In genomic region chr21:38322551-38322950, GRCh38 we compare ENCODE assay signal across 23 cellular contexts.
DNase-seq lines count a peak whose midpoint lies in the region; TF ChIP-seq lines count a peak whose summit lies in the region.
"Had no signal": no experiment of that assay in that cellular context is flagged by ENCODE, and none has a peak within 500 bp of the region (broad histone marks: within the 10 kb centered on the region; RNA-seq: fewer than 3 reads in every experiment).

No MANE protein-coding gene starts in this region.

- DNase-seq in AG08395 (ENCODE audit: low spot score) (peak; percentile 65), GM04504 (ENCODE audit: low read depth) (peak; percentile 75), astrocyte of the spinal cord (ENCODE audit: low read depth, low spot score) (peak; percentile 58), nephron progenitor cell (no peak), NCI-H146 treated with DMSO at 0.1 percent for 48 hours (lab: John Stamatoyannopoulos, UW; ENCODE audit: unreplicated experiment) (no peak), T-helper 2 cell (no peak), ACHN (no peak), ureter (ENCODE audit: low spot score) (no peak)
- DNase-seq: activated CD4-positive, alpha-beta T cell treated with anti-CD3 and anti-CD28 coated beads for 36 hours; activated naive CD4-positive, alpha-beta T cell treated with Interleukin-2 at 50 U/mL for 16 hours; activated T-cell treated with anti-CD3 and anti-CD28 coated beads, Interleukin-2, amount 50 U/mL, for 4 hours; amygdala; DMS79; Kasumi-1; NCI-H1092; NCI-H2029 treated with DMSO at 0.1 percent for 48 hours; nucleus accumbens; PC-9; SJCRH30; stimulated activated CD4-positive, alpha-beta T cell treated with anti-CD3 and anti-CD28 coated beads, Interleukin-15, amount 100 ng/mL, for 24 hours; T-helper 1 cell; upper lobe of right lung had no signal

- no peak for TF ChIP-seq CTCF in astrocyte of the spinal cord (IDR thresholded peaks at IDR 0.05; ENCODE audit: low read depth, low read length)
- no peak for TF ChIP-seq CTCF in nephron progenitor cell (IDR thresholded peaks at IDR 0.05)

- H3K4me3 Mint-ChIP-seq in nephron progenitor cell, result no peak overlapping the region
- H3K4me3 Mint-ChIP-seq: activated CD4-positive, alpha-beta T cell treated with anti-CD3 and anti-CD28 coated beads for 36 hours; activated T-cell treated with anti-CD3 and anti-CD28 coated beads, Interleukin-2, amount 50 U/mL, for 4 hours; dendritic cell treated with granulocyte-macrophage colony-stimulating factor and Interleukin-4, amounts not matched to agents 40 ng/mL and 50 ng/mL, for 4 days had no signal

- peaks cover 4% of the 10 kb centered on the region for H3K36me3 Mint-ChIP-seq in nephron progenitor cell (ENCODE audit: low read depth)

- H3K9me3 Mint-ChIP-seq in nephron progenitor cell, result peaks cover 8% of the 10 kb centered on the region
- H3K9me3 Mint-ChIP-seq: activated T-cell treated with anti-CD3 and anti-CD28 coated beads, Interleukin-2, amount 50 U/mL, for 4 hours had no signal

- H3K4me3 ChIP-seq in astrocyte of the spinal cord (ENCODE audit: low read depth, low read length), result no peak overlapping the region
- H3K4me3 ChIP-seq: PC-9, SJCRH30, upper lobe of right lung had no signal

- peaks cover 75% of the 10 kb centered on the region for H3K4me1 Mint-ChIP-seq in nephron progenitor cell

- peaks cover 6% of the 10 kb centered on the region for H3K27me3 Mint-ChIP-seq in nephron progenitor cell (ENCODE audit: low read depth, poor library complexity)
- H3K27me3 Mint-ChIP-seq: activated CD4-positive, alpha-beta T cell treated with anti-CD3 and anti-CD28 coated beads for 36 hours had no signal

- in situ Hi-C loops in astrocyte of the spinal cord (cut with HindIII; ENCODE audit: low sequenced_read_pairs), result no loop called here
- in situ Hi-C loops in ACHN (cut with HindIII; ENCODE audit: low pct_ligation_motif_present, low pct_unique_long_range_greater_than_20kb, low sequenced_read_pairs), result no loop called here

- H3K27ac Mint-ChIP-seq in nephron progenitor cell, result peak overlapping the region; percentile 97
- H3K27ac Mint-ChIP-seq: activated CD4-positive, alpha-beta T cell treated with anti-CD3 and anti-CD28 coated beads for 36 hours; dendritic cell treated with granulocyte-macrophage colony-stimulating factor and Interleukin-4, amounts not matched to agents 40 ng/mL and 50 ng/mL, for 4 days had no signal

Comparison
In these comparisons a context has a peak if more than half of its experiments do, and no peak if none do; other contexts are left out.
1. DNase-seq: peak in AG08395 (single experiment), GM04504 (single experiment) and astrocyte of the spinal cord (single experiment); none in nephron progenitor cell (single experiment), NCI-H146 treated with DMSO at 0.1 percent for 48 hours (single experiment), T-helper 2 cell (0 of 5), ACHN (single experiment) and ureter (single experiment).